ENCODE assay signal across 29 cellular contexts in the genomic region with DNA sequence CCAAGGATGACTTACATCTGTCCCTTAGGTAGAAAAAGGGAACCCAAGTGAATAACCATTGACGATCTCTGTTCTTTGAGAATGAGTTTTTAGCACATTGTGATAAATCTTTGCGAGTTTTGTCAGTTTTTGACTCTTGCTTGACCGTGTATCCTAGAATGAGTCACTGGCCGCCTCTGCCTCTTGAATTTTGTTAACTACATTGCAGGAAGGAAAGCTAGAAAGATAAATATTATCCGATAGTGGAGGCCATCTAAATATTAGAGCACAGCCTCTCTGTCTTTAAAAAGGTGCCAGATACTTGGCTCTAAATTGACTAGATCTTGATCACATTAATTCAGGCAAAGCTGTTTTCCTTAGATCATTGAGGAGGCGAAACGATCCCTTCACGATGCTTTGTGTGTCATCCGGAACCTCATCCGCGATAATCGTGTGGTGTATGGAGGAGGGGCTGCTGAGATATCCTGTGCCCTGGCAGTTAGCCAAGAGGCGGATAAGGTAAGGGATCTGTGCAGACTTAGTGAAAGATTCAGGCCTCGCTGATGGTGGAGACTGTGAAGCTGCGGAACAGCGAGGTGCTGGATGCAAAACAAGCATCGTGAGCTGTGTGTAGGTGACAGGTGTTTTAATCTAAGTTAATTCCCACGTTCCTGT. TPM values are rescaled to one million over a fixed set of nuclear protein-coding genes. Genes with fewer than 3 reads are reported as not detected.
DNase-seq lines count a peak whose midpoint lies in the region; ATAC-seq and TF ChIP-seq lines count a peak whose summit lies in the region.
"Had no signal": no experiment of that assay in that cellular context is flagged by ENCODE, and none has a peak within 500 bp of the region (broad histone marks: within the 10 kb centered on the region; RNA-seq: fewer than 3 reads in every experiment).

No MANE protein-coding gene starts in this region.

- ATAC-seq in psoas muscle (peak in 1 of 4 donors; percentile 23), GM21723 (IDR thresholded peaks at IDR 0.05; ENCODE audit: unreplicated experiment) (no peak)
- ATAC-seq: activated CD8-positive, alpha-beta T cell treated with anti-CD3 and anti-CD28 coated beads, Interleukin-2, amount 10 ng/mL, durations not matched to agents 7 days and 5 days; body of pancreas; gastroesophageal sphincter had no signal

- peak overlapping the region; percentile 12 for H3K27ac ChIP-seq in psoas muscle
- H3K27ac ChIP-seq: 22Rv1, body of pancreas, dorsolateral prefrontal cortex, gastroesophageal sphincter, neutrophil, thoracic aorta, vagina had no signal

- peak overlapping the region; percentile 35 for H3K27ac Mint-ChIP-seq in activated naive CD8-positive, alpha-beta T cell
- no peak overlapping the region for H3K27ac Mint-ChIP-seq in activated naive CD8-positive, alpha-beta T cell treated with anti-CD3 and anti-CD28 coated beads for 36 hours
- H3K27ac Mint-ChIP-seq: activated CD8-positive, alpha-beta T cell treated with anti-CD3 and anti-CD28 coated beads, Interleukin-2, amount 10 ng/mL, durations not matched to agents 7 days and 5 days; progenitor cell of endocrine pancreas; T-helper 1 cell treated with Interleukin-12 subunit alpha and Interleukin-12 subunit beta and Interleukin-4 antibody, amounts not matched to agents 30 μg/mL and 1 μg/mL, for 36 hours had no signal

- peaks cover 6% of the 10 kb centered on the region for H3K36me3 Mint-ChIP-seq in activated naive CD8-positive, alpha-beta T cell
- peaks cover 41% of the 10 kb centered on the region for H3K36me3 Mint-ChIP-seq in activated naive CD8-positive, alpha-beta T cell treated with anti-CD3 and anti-CD28 coated beads for 36 hours

- H3K4me1 ChIP-seq in psoas muscle = peaks cover 6% of the 10 kb centered on the region
- H3K4me1 ChIP-seq: body of pancreas, gastroesophageal sphincter, vagina had no signal

- H3K27me3 ChIP-seq in psoas muscle (ENCODE audit: insufficient read depth in 3 of 3, low read length in 2 of 3) = no peaks in the 10 kb centered on the region
- H3K27me3 ChIP-seq: body of pancreas, dorsolateral prefrontal cortex, gastroesophageal sphincter, neutrophil, vagina had no signal

- no peaks in the 10 kb centered on the region for H3K27me3 Mint-ChIP-seq in activated naive CD8-positive, alpha-beta T cell
- H3K27me3 Mint-ChIP-seq in activated naive CD8-positive, alpha-beta T cell treated with anti-CD3 and anti-CD28 coated beads for 36 hours = no peaks in the 10 kb centered on the region
- H3K27me3 Mint-ChIP-seq: progenitor cell of endocrine pancreas had no signal

- H3K4me3 Mint-ChIP-seq in activated naive CD8-positive, alpha-beta T cell = no peak overlapping the region
- no peak overlapping the region for H3K4me3 Mint-ChIP-seq in activated naive CD8-positive, alpha-beta T cell treated with anti-CD3 and anti-CD28 coated beads for 36 hours
- H3K4me3 Mint-ChIP-seq: activated CD8-positive, alpha-beta T cell treated with anti-CD3 and anti-CD28 coated beads, Interleukin-2, amount 10 ng/mL, durations not matched to agents 7 days and 5 days; T-helper 1 cell treated with Interleukin-12 subunit alpha and Interleukin-12 subunit beta and Interleukin-4 antibody, amounts not matched to agents 30 μg/mL and 1 μg/mL, for 36 hours had no signal

- peaks cover 8% of the 10 kb centered on the region for H3K4me1 Mint-ChIP-seq in activated naive CD8-positive, alpha-beta T cell (ENCODE audit: low read depth)
- H3K4me1 Mint-ChIP-seq in activated naive CD8-positive, alpha-beta T cell treated with anti-CD3 and anti-CD28 coated beads for 36 hours = peaks cover 14% of the 10 kb centered on the region

- H3K36me3 ChIP-seq in psoas muscle (ENCODE audit: insufficient read depth in 1 of 2, low read depth in 1 of 2) = peaks cover 19 to 86% of the 10 kb centered on the region in 2 donors

- intact Hi-C loops in psoas muscle (cut with DNase I) = no loop called here

- no peaks in the 10 kb centered on the region for H3K9me3 ChIP-seq in psoas muscle
- H3K9me3 ChIP-seq: body of pancreas, gastroesophageal sphincter, thoracic aorta, vagina had no signal

- 49 to 66% (median 49%) methylated on average over 18 of the region's 18 CpGs for WGBS in psoas muscle, 3 donors

- DNase-seq in DMS 273 (lab: John Stamatoyannopoulos, UW; ENCODE audit: unreplicated experiment) (peak; percentile 41), DMS 273 treated with DMSO at 0.1 percent for 48 hours (lab: John Stamatoyannopoulos, UW) (no peak), amniotic epithelial cell (ENCODE audit: low read depth) (peak; percentile 76), psoas muscle (no peak)
- no peak for DNase-seq in activated naive CD8-positive, alpha-beta T cell treated with anti-CD3 and anti-CD28 coated beads for 36 hours
- DNase-seq in stimulated activated naive CD4-positive, alpha-beta T cell (lab: John Stamatoyannopoulos, UW) = no peak
- DNase-seq: activated CD4-positive, alpha-beta T cell treated with anti-CD3 and anti-CD28 coated beads for 1 hour; activated CD8-positive, alpha-beta T cell treated with anti-CD3 and anti-CD28 coated beads, Interleukin-2, amount 10 ng/mL, durations not matched to agents 7 days and 5 days; activated gamma-delta T cell treated with Interleukin-2 at 50 U/mL for 16 hours; activated T-cell treated with anti-CD3 and anti-CD28 coated beads, Interleukin-2, amount 50 U/mL, for 1 hour; body of pancreas; cerebellar nuclear complex; dorsolateral prefrontal cortex; H7; KBM-7; mesendoderm; MM.1S; NCI-H2029; stimulated activated naive CD4-positive, alpha-beta T cell treated with Interleukin-2 at 50 U/mL for 16 hours had no signal

- no peak overlapping the region for H3K4me3 ChIP-seq in psoas muscle
- H3K4me3 ChIP-seq: body of pancreas, dorsolateral prefrontal cortex, gastroesophageal sphincter, thoracic aorta, vagina had no signal

- TF ChIP-seq CTCF in psoas muscle (IDR thresholded peaks at IDR 0.05) = no peak

- no peaks in the 10 kb centered on the region for H3K9me3 Mint-ChIP-seq in activated naive CD8-positive, alpha-beta T cell (ENCODE audit: low read depth)
- no peaks in the 10 kb centered on the region for H3K9me3 Mint-ChIP-seq in activated naive CD8-positive, alpha-beta T cell treated with anti-CD3 and anti-CD28 coated beads for 36 hours
- H3K9me3 Mint-ChIP-seq: T-helper 1 cell treated with Interleukin-12 subunit alpha and Interleukin-12 subunit beta and Interleukin-4 antibody, amounts not matched to agents 30 μg/mL and 1 μg/mL, for 36 hours had no signal

RNA-seq across cellular contexts. Expression of gene CCT5, which starts 12.2 kb away (rescaled TPM):
- 100 to 1,000 TPM; 548 to 564 TPM for total RNA-seq in activated naive CD8-positive, alpha-beta T cell treated with anti-CD3 and anti-CD28 coated beads for 36 hours
- total RNA-seq in psoas muscle = 100 to 1,000 TPM; 150 to 211 (median 197) TPM
- polyA plus RNA-seq in psoas muscle = 100 to 1,000 TPM; 186 to 454 (median 287) TPM

RNA-seq across cellular contexts. Expression of gene ATPSCKMT, which starts 12.6 kb away (rescaled TPM):
- total RNA-seq in activated naive CD8-positive, alpha-beta T cell treated with anti-CD3 and anti-CD28 coated beads for 36 hours = 10 to 100 TPM; 25.9 to 26.2 TPM
- 10 to 100 TPM in 1 of 4 donors, 1 to 10 TPM in 3; 7.6 to 16.7 (median 8.9) TPM for total RNA-seq in psoas muscle
- 10 to 100 TPM in 2 of 3 donors, 1 to 10 TPM in 1; 9.3 to 26.1 (median 10.2) TPM for polyA plus RNA-seq in psoas muscle

RNA-seq across cellular contexts. Expression of gene CMBL, which starts 45.5 kb away (rescaled TPM):
- 1 to 10 TPM; 2.4 to 2.9 TPM for total RNA-seq in activated naive CD8-positive, alpha-beta T cell treated with anti-CD3 and anti-CD28 coated beads for 36 hours
- total RNA-seq in psoas muscle = 100 to 1,000 TPM in 1 of 4 donors, 10 to 100 TPM in 3; 30.1 to 243 (median 61.1) TPM
- polyA plus RNA-seq in psoas muscle = 10 to 100 TPM in 2 of 3 donors, 1 to 10 TPM in 1; 9.4 to 99.4 (median 54.4) TPM
- total RNA-seq: SK-MEL-5 had no signal

Comparison
In these comparisons a context has a peak if more than half of its experiments do, and no peak if none do; other contexts are left out.
1. DNase-seq: peak in DMS 273 (single experiment) and amniotic epithelial cell (single experiment); none in DMS 273 treated with DMSO at 0.1 percent for 48 hours (single experiment), activated naive CD8-positive, alpha-beta T cell treated with anti-CD3 and anti-CD28 coated beads for 36 hours (single experiment), psoas muscle (0 of 2) and stimulated activated naive CD4-positive, alpha-beta T cell (0 of 6).
2. RNA of gene CMBL, which starts 45.5 kb away (total RNA-seq): 30.1 to 243 TPM in psoas muscle; 2.4 to 2.9 TPM in activated naive CD8-positive, alpha-beta T cell treated with anti-CD3 and anti-CD28 coated beads for 36 hours; every median in the first group is over 4 times any median in the second.